14 cellular contexts compared by ENCODE assay signal in the genomic region with DNA sequence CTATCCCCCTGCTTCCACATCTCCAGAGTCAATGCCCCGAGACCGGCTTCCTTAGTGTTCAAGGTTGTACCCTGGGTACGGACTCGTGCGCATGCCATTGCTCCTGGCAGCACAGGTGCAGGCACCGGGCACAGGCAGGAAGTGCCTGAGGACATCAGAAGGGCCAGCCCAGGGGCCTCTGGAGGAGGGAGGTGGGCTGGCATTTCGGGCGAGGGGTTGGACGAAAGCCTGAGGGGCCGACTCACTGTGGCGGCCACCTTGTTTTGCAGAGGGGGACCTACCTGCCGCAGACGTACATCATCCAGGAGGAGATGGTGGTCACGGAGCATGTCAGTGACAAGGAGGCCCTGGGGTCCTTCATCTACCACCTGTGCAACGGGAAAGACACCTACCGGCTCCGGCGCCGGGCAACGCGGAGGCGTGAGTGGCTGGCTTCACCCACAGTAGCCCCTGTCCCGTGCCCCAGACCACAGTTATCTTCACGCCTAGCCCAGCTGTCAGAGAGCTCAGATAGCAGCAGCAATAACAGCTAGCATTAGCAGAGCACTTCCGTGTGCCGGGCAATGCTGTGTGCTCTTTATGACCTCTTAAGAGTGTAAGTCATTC. TPM values are rescaled to one million over a fixed set of nuclear protein-coding genes. Genes with fewer than 3 reads are reported as not detected.
DNase-seq lines count a peak whose midpoint lies in the region; ATAC-seq and TF ChIP-seq lines count a peak whose summit lies in the region.
"Had no signal": no experiment of that assay in that cellular context is flagged by ENCODE, and none has a peak within 500 bp of the region (broad histone marks: within the 10 kb centered on the region; RNA-seq: fewer than 3 reads in every experiment).

No MANE protein-coding gene starts in this region.

- no peaks in the 10 kb centered on the region for H4K20me1 ChIP-seq in OCI-LY1 (ENCODE audit: insufficient read depth, low read length)

- H2AFZ ChIP-seq in OCI-LY1 (ENCODE audit: low read length): no peak overlapping the region

- intact Hi-C loops in posterior vena cava (cut with DNase I): no loop called here

- TF ChIP-seq CTCF in OCI-LY1 (IDR thresholded peaks at IDR 0.05; ENCODE audit: low read length): no peak

- H3K79me2 ChIP-seq in OCI-LY1 (ENCODE audit: insufficient read depth, low read length): no peaks in the 10 kb centered on the region

- no peaks in the 10 kb centered on the region; the same call in 1 of the 2 replicates for H3K27me3 ChIP-seq in OCI-LY1 (ENCODE audit: insufficient read depth, low read length)

- DNase-seq in activated CD4-positive, CD25-positive, alpha-beta regulatory T cell treated with anti-CD3 and anti-CD28 coated beads, Interleukin-2, amount 50 U/mL, for 72 hours: peak; percentile 26
- peak; percentile 24 for DNase-seq in ecto neural progenitor cell (ENCODE audit: low spot score)
- peak; percentile 70 for DNase-seq in posterior vena cava (ENCODE audit: low spot score)
- no peak for DNase-seq in retina
- no peak for DNase-seq in AG08395 (ENCODE audit: low spot score)
- DNase-seq: glutamatergic neuron; NCI-H1092; NCI-H345; nucleus accumbens; stimulated activated CD4-positive, alpha-beta T cell treated with anti-CD3 and anti-CD28 coated beads, Interleukin-12 subunit alpha, Interleukin-12 subunit beta, amount 100 ng/mL, for 4 hours; T-helper 9 cell had no signal

- peak overlapping the region; percentile 45; the same call in 1 of the 2 replicates for H3K4me2 ChIP-seq in OCI-LY1 (ENCODE audit: low read length)

- H3K27ac ChIP-seq in OCI-LY1 (ENCODE audit: low read depth, low read length, poor library complexity, severe bottlenecking): peak overlapping the region; percentile 28

- H3K9me3 ChIP-seq in OCI-LY1 (ENCODE audit: low read length): no peaks in the 10 kb centered on the region

- peak overlapping the region; percentile 16; the same call in 1 of the 2 replicates for H3K9ac ChIP-seq in OCI-LY1 (ENCODE audit: low read length)

- H3K9me2 ChIP-seq in OCI-LY1 (ENCODE audit: low read depth, low read length): no peaks in the 10 kb centered on the region

- peaks cover 22% of the 10 kb centered on the region for H3K4me1 ChIP-seq in OCI-LY1 (ENCODE audit: insufficient read depth, low read length, severe bottlenecking)

- no peak for ATAC-seq in activated CD4-positive, CD25-positive, alpha-beta regulatory T cell treated with anti-CD3 and anti-CD28 coated beads, Interleukin-2, amount 50 U/mL, for 24 hours
- no peak for ATAC-seq in GM21367 (IDR thresholded peaks at IDR 0.05; ENCODE audit: unreplicated experiment)

- peak overlapping the region; percentile 24 for H3K4me3 ChIP-seq in OCI-LY1 (ENCODE audit: low read depth, low read length, poor library complexity, severe bottlenecking)

- no peaks in the 10 kb centered on the region for H3F3A ChIP-seq in OCI-LY1 (ENCODE audit: insufficient read depth, low read length)

- no peaks in the 10 kb centered on the region for H3K36me3 ChIP-seq in OCI-LY1 (ENCODE audit: insufficient read depth, low read length)

RNA-seq across cellular contexts. Expression of gene ITM2C, which starts 12.5 kb away (rescaled TPM):
- total RNA-seq in posterior vena cava: 10 to 100 TPM; 54.7 to 64.9 TPM

RNA-seq across cellular contexts. Expression of gene GPR55, which starts 47.8 kb away (rescaled TPM):
- total RNA-seq in posterior vena cava: under 1 TPM; 0.14 to 0.19 TPM

Comparison
In these comparisons a context has a peak if more than half of its experiments do, and no peak if none do; other contexts are left out.
1. DNase-seq: peak in activated CD4-positive, CD25-positive, alpha-beta regulatory T cell treated with anti-CD3 and anti-CD28 coated beads, Interleukin-2, amount 50 U/mL, for 72 hours (single experiment), ecto neural progenitor cell (single experiment) and posterior vena cava (single experiment); none in retina (single experiment) and AG08395 (single experiment).